ENCODE assay signal across 11 cellular contexts in the genomic region with DNA sequence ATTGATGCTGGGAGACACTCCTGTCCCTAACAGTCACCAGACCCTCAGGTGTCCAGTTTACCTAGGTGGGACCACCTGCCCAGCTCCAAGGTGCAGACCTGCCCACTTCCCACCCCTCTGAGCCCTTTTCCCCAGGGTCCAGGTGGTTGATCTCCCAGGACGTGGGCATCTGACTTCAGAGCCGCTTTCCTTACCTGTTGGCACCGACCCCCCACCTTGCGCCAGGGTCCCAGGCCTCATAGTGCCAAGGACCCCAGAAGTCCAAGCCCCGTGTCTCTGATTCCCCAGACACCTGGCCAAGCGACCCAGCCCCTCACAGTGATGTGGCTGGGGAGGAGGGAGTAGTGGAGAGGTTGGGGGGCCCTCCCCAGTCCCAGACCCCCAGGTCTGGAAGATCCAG. TPM values are rescaled to one million over a fixed set of nuclear protein-coding genes. Genes with fewer than 3 reads are reported as not detected.
DNase-seq lines count a peak whose midpoint lies in the region; ATAC-seq and TF ChIP-seq lines count a peak whose summit lies in the region.
"Had no signal": no experiment of that assay in that cellular context is flagged by ENCODE, and none has a peak within 500 bp of the region (broad histone marks: within the 10 kb centered on the region; RNA-seq: fewer than 3 reads in every experiment).

No MANE protein-coding gene starts in this region.

- DNase-seq in chondrocyte (ENCODE audit: low spot score) (no peak), natural killer cell (no peak), NCI-H1694 treated with DMSO at 0.1 percent for 48 hours (lab: John Stamatoyannopoulos, UW) (no peak), vagina (ENCODE audit: extremely low spot score in 2 of 2) (no peak)
- DNase-seq in stimulated activated CD4-positive, alpha-beta T cell treated with anti-CD3 and anti-CD28 coated beads, Interleukin-1b, Interleukin-23, amount 100 ng/mL, for 48 hours = no peak
- DNase-seq: NCI-H1694 had no signal

- no peak overlapping the region for H3K27ac ChIP-seq in BLaER1 treated with 17β-estradiol and CSF1 and Interleukin-3, amounts not matched to agents 10 nM and 100 nM
- H3K27ac ChIP-seq in HEK293 (ENCODE audit: extremely low read depth, low read depth, low read length) (peak overlapping the region; percentile 66; the same call in 1 of the 2 replicates), vagina (no peak overlapping the region)
- H3K27ac ChIP-seq: pancreas had no signal

- POLR2A ChIA-PET in HEK293 (lab: Yijun Ruan, JAX) = interaction anchor here (0.5 to 1.9 kb wide), 5 partner anchors 12 to 111 kb away, joined by 5 to 25 read pairs (median 7); a partner anchor contains a TSS

- ATAC-seq in natural killer cell = no peak
- ATAC-seq in HG03457 (IDR thresholded peaks at IDR 0.05; ENCODE audit: unreplicated experiment) = no peak

- CTCF ChIA-PET in HEK293 (lab: Yijun Ruan, JAX) = interaction anchor here (0.6 kb wide), 2 partner anchors 21 to 378 kb away, joined by 3 to 5 read pairs; no protein-coding TSS in a partner anchor

- intact Hi-C loops in natural killer cell (cut with micrococcal nuclease) = no loop called here
- intact Hi-C loops in vagina (cut with DNase I) = loop anchor here (5.0 kb wide), 1 partner anchor 33 kb away; no protein-coding TSS in a partner anchor

- TF ChIP-seq POLR2A in vagina (IDR thresholded peaks at IDR 0.05) = no peak

- H3K4me2 ChIP-seq in BLaER1 treated with 17β-estradiol and CSF1 and Interleukin-3, amounts not matched to agents 10 nM and 100 nM = peak overlapping the region; percentile 64 to 86 (median 75)

- H3K9me3 ChIP-seq in BLaER1 treated with 17β-estradiol and CSF1 and Interleukin-3, amounts not matched to agents 10 nM and 100 nM (replicated peaks in 1 of 11) = no peaks in the 10 kb centered on the region
- no peaks in the 10 kb centered on the region for H3K9me3 ChIP-seq in HEK293 (ENCODE audit: control insufficient read depth, insufficient read depth, low read depth, low read length)
- no peaks in the 10 kb centered on the region for H3K9me3 ChIP-seq in vagina
- H3K9me3 ChIP-seq: pancreas had no signal

- H3K36me3 Mint-ChIP-seq in chondrocyte (ENCODE audit: low read depth) = no peaks in the 10 kb centered on the region
- H3K36me3 Mint-ChIP-seq in natural killer cell = no peaks in the 10 kb centered on the region

- H3K4me1 Mint-ChIP-seq in chondrocyte (ENCODE audit: low read depth) = peaks cover 36% of the 10 kb centered on the region
- peaks cover 5 to 6% of the 10 kb centered on the region in 2 donors for H3K4me1 Mint-ChIP-seq in natural killer cell

- H3K9me3 Mint-ChIP-seq in chondrocyte (ENCODE audit: low read depth) (no peaks in the 10 kb centered on the region), natural killer cell (no peaks in the 10 kb centered on the region)

- peak overlapping the region; percentile 36 for H3K27ac Mint-ChIP-seq in chondrocyte (ENCODE audit: unreplicated experiment)
- H3K27ac Mint-ChIP-seq in natural killer cell = no peak overlapping the region
- H3K27ac Mint-ChIP-seq: activated CD4-positive, alpha-beta T cell treated with anti-CD3 and anti-CD28 coated beads for 36 hours had no signal

- H3K36me3 ChIP-seq in BLaER1 treated with 17β-estradiol and CSF1 and Interleukin-3, amounts not matched to agents 10 nM and 100 nM = no peaks in the 10 kb centered on the region
- no peaks in the 10 kb centered on the region for H3K36me3 ChIP-seq in HEK293 (ENCODE audit: control insufficient read depth in 2 of 2, insufficient read depth in 1 of 2, low read length in 2 of 2)
- H3K36me3 ChIP-seq in vagina = no peaks in the 10 kb centered on the region
- H3K36me3 ChIP-seq: pancreas had no signal

- peak overlapping the region in 1 of 11 experiments; percentile 11; a peak in 1 of 22 replicates for H3K9ac ChIP-seq in BLaER1 treated with 17β-estradiol and CSF1 and Interleukin-3, amounts not matched to agents 10 nM and 100 nM

- H3K27me3 ChIP-seq in BLaER1 treated with 17β-estradiol and CSF1 and Interleukin-3, amounts not matched to agents 10 nM and 100 nM = peaks cover 30 to 54% (median 51%) of the 10 kb centered on the region in 11 experiments
- H3K27me3 ChIP-seq in vagina = no peaks in the 10 kb centered on the region
- H3K27me3 ChIP-seq: pancreas had no signal

- H3K4me1 ChIP-seq in BLaER1 treated with 17β-estradiol and CSF1 and Interleukin-3, amounts not matched to agents 10 nM and 100 nM = peaks cover 46 to 72% (median 59%) of the 10 kb centered on the region in 10 experiments
- H3K4me1 ChIP-seq in HEK293 (ENCODE audit: control insufficient read depth, insufficient read depth, low read length) (peaks cover 7% of the 10 kb centered on the region), vagina (peaks cover 46% of the 10 kb centered on the region)

- H3K4me3 Mint-ChIP-seq in chondrocyte (ENCODE audit: unreplicated experiment) (peak overlapping the region; percentile 25), natural killer cell (peak overlapping the region; percentile 57)
- H3K4me3 Mint-ChIP-seq: activated CD4-positive, alpha-beta T cell treated with anti-CD3 and anti-CD28 coated beads for 36 hours had no signal

- TF ChIP-seq CTCF in HEK293 (tag by site-specific recombination; IDR thresholded peaks at IDR 0.05) (no peak), chondrocyte (IDR thresholded peaks at IDR 0.05) (no peak), natural killer cell (IDR thresholded peaks at IDR 0.05) (no peak), vagina (IDR thresholded peaks at IDR 0.05) (no peak)

- H4K20me1 ChIP-seq in BLaER1 treated with 17β-estradiol and CSF1 and Interleukin-3, amounts not matched to agents 10 nM and 100 nM = peaks cover 0 to 13% (median 6%) of the 10 kb centered on the region in 11 experiments; a peak in 7 of 22 replicates

- H3K4me3 ChIP-seq in BLaER1 treated with 17β-estradiol and CSF1 and Interleukin-3, amounts not matched to agents 10 nM and 100 nM = peak overlapping the region in 4 of 10 experiments; percentile 3 to 61 (median 20); a peak in 6 of 20 replicates
- H3K4me3 ChIP-seq in HEK293 (ENCODE audit: low read depth, low read length) (no peak overlapping the region), vagina (no peak overlapping the region)

- no peaks in the 10 kb centered on the region for H3K27me3 Mint-ChIP-seq in chondrocyte (ENCODE audit: low read depth)
- peaks cover 0 to 13% of the 10 kb centered on the region in 2 donors for H3K27me3 Mint-ChIP-seq in natural killer cell (ENCODE audit: low read depth in 2 of 2)

TF ChIP-seq in HEK293, 187 proteins besides CTCF, POLR2A, EP300 and RAD21:
- TF ChIP-seq ZNF548 (tag by site-specific recombination; IDR thresholded peaks at IDR 0.05) = 0 out of 2 replicates have a peak, but pooled peaks have one; percentile 34
- TF ChIP-seq ZNF629 (tag by site-specific recombination; IDR thresholded peaks at IDR 0.05) = no peak
- TF ChIP-seq ZFP3 (tag by site-specific recombination; IDR thresholded peaks at IDR 0.05; ENCODE audit: low read depth) = no peak
- TF ChIP-seq, protein P1, sequence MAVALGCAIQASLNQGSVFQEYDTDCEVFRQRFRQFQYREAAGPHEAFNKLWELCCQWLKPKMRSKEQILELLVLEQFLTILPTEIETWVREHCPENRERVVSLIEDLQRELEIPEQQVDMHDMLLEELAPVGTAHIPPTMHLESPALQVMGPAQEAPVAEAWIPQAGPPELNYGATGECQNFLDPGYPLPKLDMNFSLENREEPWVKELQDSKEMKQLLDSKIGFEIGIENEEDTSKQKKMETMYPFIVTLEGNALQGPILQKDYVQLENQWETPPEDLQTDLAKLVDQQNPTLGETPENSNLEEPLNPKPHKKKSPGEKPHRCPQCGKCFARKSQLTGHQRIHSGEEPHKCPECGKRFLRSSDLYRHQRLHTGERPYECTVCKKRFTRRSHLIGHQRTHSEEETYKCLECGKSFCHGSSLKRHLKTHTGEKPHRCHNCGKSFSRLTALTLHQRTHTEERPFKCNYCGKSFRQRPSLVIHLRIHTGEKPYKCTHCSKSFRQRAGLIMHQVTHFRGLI (tag by site-specific recombination; IDR thresholded peaks at IDR 0.05) = no peak

RNA-seq across cellular contexts. Expression of a gene that starts 9.6 kb away (rescaled TPM):
- total RNA-seq in chondrocyte = 12.6 to 16.1 TPM (median 15.2 TPM) in 3 replicates
- 10 to 100 TPM; 39.9 to 45.1 (median 43.9) TPM for total RNA-seq in natural killer cell
- total RNA-seq in vagina = 4.7 TPM

RNA-seq across cellular contexts. Expression of a gene that starts 15.8 kb away (rescaled TPM):
- total RNA-seq in chondrocyte = 41.3 to 62.4 TPM (median 59.4 TPM) in 3 replicates
- 10 to 100 TPM; 49.6 to 55.8 (median 55.4) TPM for total RNA-seq in natural killer cell
- 19.2 TPM for total RNA-seq in vagina

RNA-seq across cellular contexts. Expression of a gene that starts 34.1 kb away (rescaled TPM):
- total RNA-seq in chondrocyte (25.6 to 31.1 TPM (median 28.8 TPM) in 3 replicates), natural killer cell (10 to 100 TPM in 1 of 3 donors, 1 to 10 TPM in 2; 9.1 to 10.3 (median 9.5) TPM), vagina (18.9 TPM)
